In genomic region chr13:20161275-20161950, GRCh38 we compare ENCODE assay signal across 8 cellular contexts. TPM values are rescaled to one million over a fixed set of nuclear protein-coding genes. Genes with fewer than 3 reads are reported as not detected.
DNase-seq lines count a peak whose midpoint lies in the region; ATAC-seq, FAIRE-seq and TF ChIP-seq lines count a peak whose summit lies in the region.

No MANE protein-coding gene starts in this region.

- no peak for FAIRE-seq in GM12878 (lab: Jason Lieb, UNC)

- H3K79me2 ChIP-seq in GM12878 (ENCODE audit: control insufficient read depth, insufficient read depth, low read length), result no peaks in the 10 kb centered on the region

- TF ChIP-seq EP300 in GM12878 (IDR thresholded peaks at IDR 0.05; ENCODE audit: borderline replicate concordance in 1 of 2, control insufficient read depth in 1 of 2, low read depth in 2 of 2, low read length in 2 of 2), result no peak

- no peaks in the 10 kb centered on the region; the same call in 2 of the 3 replicates for H3K9me3 ChIP-seq in GM12878 (replicated peaks; ENCODE audit: control insufficient read depth, insufficient read depth, low read length)
- H3K9me3 ChIP-seq in mesodermal cell (ENCODE audit: control insufficient read depth, low read length), result no peaks in the 10 kb centered on the region

- H3K36me3 ChIP-seq in GM12878 (ENCODE audit: control insufficient read depth in 2 of 2, insufficient read depth in 2 of 2, low read length in 1 of 2) (no peaks in the 10 kb centered on the region), mesodermal cell (ENCODE audit: control insufficient read depth, insufficient read depth, low read length) (no peaks in the 10 kb centered on the region)

- SMC1A ChIA-PET in GM12878 (lab: Charles Lee; ENCODE audit: uncharacterized antibody, unreplicated experiment), result interaction anchor here (3.1 kb wide), 1 partner anchor 176 kb away, joined by 11 read pairs; no protein-coding TSS in a partner anchor

- H3K4me2 ChIP-seq in GM12878 (ENCODE audit: control insufficient read depth, insufficient read depth), result peak overlapping the region; percentile 83

- 6% methylated on average over 35 of the region's 79 CpGs for WGBS in GM12878 (ENCODE audit: insufficient coverage, insufficient replicate concordance, low lambda C conversion rate, missing lambda C conversion rate)
- 3 to 4% methylated on average over 49 to 76 of the region's 79 CpGs for WGBS in mesodermal cell (ENCODE audit: insufficient coverage in 2 of 2), 2 experiments

- in situ Hi-C loops in GM12878 (cut with MboI), result no loop called here

- intact Hi-C loops in GM12878 (cut with micrococcal nuclease; ENCODE audit: unreplicated experiment), result loop anchor here (5.0 kb wide), 2 partner anchors 34 to 69 kb away; no protein-coding TSS in a partner anchor

- H2AFZ ChIP-seq in GM12878 (ENCODE audit: control insufficient read depth, low read depth, low read length), result peak overlapping the region; percentile 71

- peak; percentile 4 for DNase-seq in RPMI8226
- no peak for DNase-seq in GM12878 (ENCODE audit: low read depth, low spot score)
- DNase-seq in NCI-H187 treated with DMSO at 0.1 percent for 48 hours (lab: John Stamatoyannopoulos, UW), result no peak
- no peak for DNase-seq in DMS114 treated with DMSO at 0.1 percent for 48 hours (lab: John Stamatoyannopoulos, UW; ENCODE audit: unreplicated experiment)

- no peak overlapping the region for H3K27ac Mint-ChIP-seq in stimulated activated naive CD8-positive, alpha-beta T cell treated with anti-CD3 and anti-CD28 coated beads, Interleukin-15, Interleukin-2, amounts not matched to agents 100 ng/mL and 50 ng/mL, for 24 hours

- POLR2A ChIA-PET in GM12878 (lab: Charles Lee), result no interaction called here

- peaks cover 51% of the 10 kb centered on the region for H3K27me3 Mint-ChIP-seq in stimulated activated naive CD8-positive, alpha-beta T cell treated with anti-CD3 and anti-CD28 coated beads, Interleukin-15, Interleukin-2, amounts not matched to agents 100 ng/mL and 50 ng/mL, for 24 hours

- no peaks in the 10 kb centered on the region for H3K36me3 Mint-ChIP-seq in stimulated activated naive CD8-positive, alpha-beta T cell treated with anti-CD3 and anti-CD28 coated beads, Interleukin-15, Interleukin-2, amounts not matched to agents 100 ng/mL and 50 ng/mL, for 24 hours (ENCODE audit: low read depth)

- H4K20me1 ChIP-seq in GM12878 (ENCODE audit: control insufficient read depth, insufficient read depth), result no peaks in the 10 kb centered on the region

- peaks cover 25% of the 10 kb centered on the region for H3K4me1 Mint-ChIP-seq in stimulated activated naive CD8-positive, alpha-beta T cell treated with anti-CD3 and anti-CD28 coated beads, Interleukin-15, Interleukin-2, amounts not matched to agents 100 ng/mL and 50 ng/mL, for 24 hours (ENCODE audit: low read depth)

- H3K4me1 ChIP-seq in GM12878 (ENCODE audit: control insufficient read depth, insufficient read depth, low read length) (no peaks in the 10 kb centered on the region; the same call in 1 of the 2 replicates), mesodermal cell (ENCODE audit: control insufficient read depth, insufficient read depth, low read length, poor library complexity, severe bottlenecking) (no peaks in the 10 kb centered on the region)

- no peak for TF ChIP-seq POLR2A in GM12878 (IDR thresholded peaks at IDR 0.05; ENCODE audit: low read depth, low read length)

- H3K4me3 ChIP-seq in GM12878 (peak overlapping the region; percentile 71), mesodermal cell (ENCODE audit: extremely low read depth, insufficient read depth, low read length, poor library complexity, severe bottlenecking) (peak overlapping the region; percentile 36)

- RAD21 ChIA-PET in GM12878 (lab: Charles Lee; ENCODE audit: unreplicated experiment), result interaction anchor here (1.1 kb wide), 1 partner anchor 177 kb away, joined by 3 read pairs; no protein-coding TSS in a partner anchor

- H3K27ac ChIP-seq in GM12878 (ENCODE audit: control insufficient read depth, insufficient read depth), result no peak overlapping the region
- no peak overlapping the region for H3K27ac ChIP-seq in mesodermal cell (ENCODE audit: low read depth, low read length, severe bottlenecking)

- peak; percentile 62 for ATAC-seq in GM18498 (IDR thresholded peaks at IDR 0.05; ENCODE audit: unreplicated experiment)
- ATAC-seq in HG02610 (IDR thresholded peaks at IDR 0.05; ENCODE audit: unreplicated experiment), result peak; percentile 35
- peak; percentile 68 for ATAC-seq in GM12878

- TF ChIP-seq CTCF in GM12878 (IDR thresholded peaks at IDR 0.05 in 2 of 3, conservative IDR thresholded peaks at IDR 0.05 in 1 of 3; ENCODE audit: control insufficient read depth in 2 of 3, extremely low read depth in 1 of 3, insufficient read depth in 1 of 3, low read depth in 3 of 3, low read length in 3 of 3), result no peak

- CTCF ChIA-PET in GM12878 (lab: Yijun Ruan, JAX), result interaction anchor here (0.6 to 2.3 kb wide), 4 partner anchors 24 to 539 kb away, joined by 3 to 12 read pairs (median 6); no protein-coding TSS in a partner anchor

- no TSS peak for BruUV-seq in GM12878 (replicated peaks; lab: Mats Ljungman, UMichigan)

- no peaks in the 10 kb centered on the region for H3K9me3 Mint-ChIP-seq in stimulated activated naive CD8-positive, alpha-beta T cell treated with anti-CD3 and anti-CD28 coated beads, Interleukin-15, Interleukin-2, amounts not matched to agents 100 ng/mL and 50 ng/mL, for 24 hours

- H3K9ac ChIP-seq in GM12878 (ENCODE audit: control insufficient read depth, insufficient read depth, low read length), result no peak overlapping the region

- H3K4me3 Mint-ChIP-seq in stimulated activated naive CD8-positive, alpha-beta T cell treated with anti-CD3 and anti-CD28 coated beads, Interleukin-15, Interleukin-2, amounts not matched to agents 100 ng/mL and 50 ng/mL, for 24 hours, result peak overlapping the region; percentile 77

- no peak for TF ChIP-seq RAD21 in GM12878 (IDR thresholded peaks at IDR 0.05; ENCODE audit: insufficient read depth, low read depth, low read length)

- H3K27me3 ChIP-seq in GM12878 (replicated peaks in 1 of 2; ENCODE audit: control insufficient read depth in 2 of 2, insufficient read depth in 2 of 2, low read length in 1 of 2), result peaks cover 3 to 5% of the 10 kb centered on the region in 2 experiments

TF ChIP-seq in GM12878, 131 proteins besides CTCF, POLR2A, EP300 and RAD21 (continues in another document):
- TF ChIP-seq WRNIP1 (IDR thresholded peaks at IDR 0.05; ENCODE audit: borderline replicate concordance, low read depth, low read length), result no peak

RNA-seq across cellular contexts. Expression of gene GJA3, which starts 0.6 kb away (rescaled TPM):
- not detected in 2 replicates for total RNA-seq in GM12878 (2013; cell fraction: nucleolus; rRNA removed)
- total RNA-seq in GM12878 (2014; rRNA removed) (0.11 TPM in 1 of 2 replicates, not detected in the other), GM12878 (2014; rRNA removed; fragmentation: Illumina TruSeq; extraction: Trizol) (0.05 TPM in 1 of 2 replicates, not detected in the other), GM12878 (2021) (not detected in 2 replicates)
- not detected for polyA plus RNA-seq in GM12878 (2011; ENCODE audit: low read depth)
- polyA plus RNA-seq in GM12878 (2011; rRNA removed) (0.08 and 0.17 TPM in 2 replicates), GM12878 (2014; fragmentation: Illumina TruSeq; extraction: Trizol) (0.04 TPM in 1 of 2 replicates, not detected in the other), GM12878 (2014; fragmentation: Nextera tagmentation; extraction: Ambion mirVana) (not detected), GM12878 (2014; rRNA removed) (0.03 TPM in 2 replicates), GM12878 (2016; fragmentation: Nextera tagmentation; extraction: Ambion mirVana) (under 1 TPM in 1 of 2 experiments, not detected in 1; 0.03 TPM)
- polyA plus RNA-seq in GM12878 (2011; cell fraction: cytosol; rRNA removed), result 0.07 and 0.12 TPM in 2 replicates
- 0.07 and 0.10 TPM in 2 replicates for polyA plus RNA-seq in GM12878 (2011; cell fraction: nucleus; rRNA removed)
- polyA plus RNA-seq in GM12878 (2012), result 0.08 and 0.13 TPM in 2 replicates
- 0.07 and 0.26 TPM in 2 replicates for polyA minus RNA-seq in GM12878 (2011; rRNA and poly(A)+ RNA removed)
- not detected in 2 replicates for polyA minus RNA-seq in GM12878 (2011; cell fraction: cytosol; rRNA and poly(A)+ RNA removed)
- polyA minus RNA-seq in GM12878 (2011; cell fraction: nucleus; rRNA and poly(A)+ RNA removed), result under 0.01 TPM in 1 of 2 replicates, not detected in the other
- polyA plus RNA-seq in mesodermal cell (2013, experiment 1 of 2), result 0.70 TPM
- 0.66 TPM for polyA plus RNA-seq in mesodermal cell (2013, experiment 2 of 2)

RNA-seq across cellular contexts. Expression of gene GJB2, which starts 31.3 kb away (rescaled TPM):
- total RNA-seq in GM12878 (2013; cell fraction: nucleolus; rRNA removed), result not detected in 2 replicates
- 0.16 and 0.28 TPM in 2 replicates for total RNA-seq in GM12878 (2014; rRNA removed)
- total RNA-seq in GM12878 (2014; rRNA removed; fragmentation: Illumina TruSeq; extraction: Trizol), result 0.28 and 0.31 TPM in 2 replicates
- total RNA-seq in GM12878 (2021), result 0.24 and 0.44 TPM in 2 replicates
- 0.38 TPM for polyA plus RNA-seq in GM12878 (2011; ENCODE audit: low read depth)
- 0.56 and 1.1 TPM in 2 replicates for polyA plus RNA-seq in GM12878 (2011; rRNA removed)
- 0.62 and 0.76 TPM in 2 replicates for polyA plus RNA-seq in GM12878 (2011; cell fraction: cytosol; rRNA removed)
- polyA plus RNA-seq in GM12878 (2011; cell fraction: nucleus; rRNA removed), result 0.37 and 0.42 TPM in 2 replicates
- polyA plus RNA-seq in GM12878 (2012), result 0.50 and 0.53 TPM in 2 replicates
- 0.24 and 0.28 TPM in 2 replicates for polyA plus RNA-seq in GM12878 (2014; fragmentation: Illumina TruSeq; extraction: Trizol)
- under 1 TPM in 1 of 2 experiments, not detected in 1; 0.07 TPM for polyA plus RNA-seq in GM12878 (2014; fragmentation: Nextera tagmentation; extraction: Ambion mirVana)
- polyA plus RNA-seq in GM12878 (2014; rRNA removed), result 0.06 and 0.27 TPM in 2 replicates
- polyA plus RNA-seq in GM12878 (2016; fragmentation: Nextera tagmentation; extraction: Ambion mirVana), result under 1 TPM; 0.57 to 0.59 TPM
- polyA minus RNA-seq in GM12878 (2011; rRNA and poly(A)+ RNA removed), result 0.67 and 0.80 TPM in 2 replicates
- 0.53 TPM in 1 of 2 replicates, not detected in the other for polyA minus RNA-seq in GM12878 (2011; cell fraction: cytosol; rRNA and poly(A)+ RNA removed)
- 0.29 and 0.36 TPM in 2 replicates for polyA minus RNA-seq in GM12878 (2011; cell fraction: nucleus; rRNA and poly(A)+ RNA removed)
- polyA plus RNA-seq in mesodermal cell (2013, experiment 1 of 2), result not detected
- polyA plus RNA-seq in mesodermal cell (2013, experiment 2 of 2), result 0.25 TPM
